1 cellular context compared by ENCODE assay signal in the genomic region with DNA sequence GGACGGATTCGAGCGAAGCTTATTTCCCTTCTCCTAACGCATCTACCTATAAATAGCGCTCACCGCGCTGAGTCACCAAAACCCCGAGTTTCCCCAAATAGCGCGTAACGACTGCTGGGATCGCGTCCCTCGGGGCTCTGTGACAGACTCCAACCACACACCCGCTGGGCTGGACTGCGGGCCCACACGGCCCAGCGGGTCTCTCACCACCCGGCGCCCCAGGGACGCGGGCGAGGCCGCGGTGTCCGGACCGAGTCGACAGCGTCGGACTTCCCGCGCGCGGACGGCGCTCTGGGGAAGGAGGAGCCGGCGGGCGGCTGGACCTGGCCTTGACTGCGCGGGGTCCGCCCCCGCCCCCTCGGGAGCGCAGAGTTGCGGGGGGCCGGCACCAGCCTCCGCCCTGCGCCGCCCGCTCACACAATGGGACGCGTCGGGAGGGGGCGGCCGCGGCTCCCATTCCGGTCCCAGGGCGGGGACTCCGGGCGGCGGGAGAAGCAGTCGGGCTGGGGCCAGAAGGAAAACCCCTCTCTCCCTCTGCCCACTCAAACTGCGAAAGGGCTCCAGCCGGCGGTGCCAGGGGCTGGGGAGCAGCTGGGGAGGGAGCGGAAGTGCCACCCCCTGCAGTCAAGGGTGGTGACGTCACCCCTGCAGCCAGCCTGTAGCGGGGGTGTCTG.
TF ChIP-seq lines count a peak whose summit lies in the region.

No MANE protein-coding gene starts in this region.

TF ChIP-seq in K562, 482 proteins besides CTCF, POLR2A, EP300 and RAD21 (continued from another document and continues in another):
- 0 out of 2 replicates have a peak, but pooled peaks have one; percentile 36 for TF ChIP-seq ZNF197 (CRISPR knock-in tag; IDR thresholded peaks at IDR 0.05; ENCODE audit: low read depth)
- TF ChIP-seq C11orf30 (IDR thresholded peaks at IDR 0.05; ENCODE audit: low read depth) = peak; percentile 79
- peak; percentile 31 for TF ChIP-seq TAF9B (IDR thresholded peaks at IDR 0.05; ENCODE audit: partially characterized antibody)
- peak in 1 of 2 experiments; percentile 35; a peak in 1 of 4 replicates for TF ChIP-seq SRF (CRISPR knock-in tag; IDR thresholded peaks at IDR 0.05)
- TF ChIP-seq MAFK (IDR thresholded peaks at IDR 0.05; ENCODE audit: low read length) = peak; percentile 44; the same call in 1 of the 2 replicates
- TF ChIP-seq, protein P1, sequence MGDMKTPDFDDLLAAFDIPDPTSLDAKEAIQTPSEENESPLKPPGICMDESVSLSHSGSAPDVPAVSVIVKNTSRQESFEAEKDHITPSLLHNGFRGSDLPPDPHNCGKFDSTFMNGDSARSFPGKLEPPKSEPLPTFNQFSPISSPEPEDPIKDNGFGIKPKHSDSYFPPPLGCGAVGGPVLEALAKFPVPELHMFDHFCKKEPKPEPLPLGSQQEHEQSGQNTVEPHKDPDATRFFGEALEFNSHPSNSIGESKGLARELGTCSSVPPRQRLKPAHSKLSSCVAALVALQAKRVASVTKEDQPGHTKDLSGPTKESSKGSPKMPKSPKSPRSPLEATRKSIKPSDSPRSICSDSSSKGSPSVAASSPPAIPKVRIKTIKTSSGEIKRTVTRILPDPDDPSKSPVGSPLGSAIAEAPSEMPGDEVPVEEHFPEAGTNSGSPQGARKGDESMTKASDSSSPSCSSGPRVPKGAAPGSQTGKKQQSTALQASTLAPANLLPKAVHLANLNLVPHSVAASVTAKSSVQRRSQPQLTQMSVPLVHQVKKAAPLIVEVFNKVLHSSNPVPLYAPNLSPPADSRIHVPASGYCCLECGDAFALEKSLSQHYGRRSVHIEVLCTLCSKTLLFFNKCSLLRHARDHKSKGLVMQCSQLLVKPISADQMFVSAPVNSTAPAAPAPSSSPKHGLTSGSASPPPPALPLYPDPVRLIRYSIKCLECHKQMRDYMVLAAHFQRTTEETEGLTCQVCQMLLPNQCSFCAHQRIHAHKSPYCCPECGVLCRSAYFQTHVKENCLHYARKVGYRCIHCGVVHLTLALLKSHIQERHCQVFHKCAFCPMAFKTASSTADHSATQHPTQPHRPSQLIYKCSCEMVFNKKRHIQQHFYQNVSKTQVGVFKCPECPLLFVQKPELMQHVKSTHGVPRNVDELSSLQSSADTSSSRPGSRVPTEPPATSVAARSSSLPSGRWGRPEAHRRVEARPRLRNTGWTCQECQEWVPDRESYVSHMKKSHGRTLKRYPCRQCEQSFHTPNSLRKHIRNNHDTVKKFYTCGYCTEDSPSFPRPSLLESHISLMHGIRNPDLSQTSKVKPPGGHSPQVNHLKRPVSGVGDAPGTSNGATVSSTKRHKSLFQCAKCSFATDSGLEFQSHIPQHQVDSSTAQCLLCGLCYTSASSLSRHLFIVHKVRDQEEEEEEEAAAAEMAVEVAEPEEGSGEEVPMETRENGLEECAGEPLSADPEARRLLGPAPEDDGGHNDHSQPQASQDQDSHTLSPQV (IDR thresholded peaks at IDR 0.05) = 0 out of 2 replicates have a peak, but pooled peaks have one; percentile 51
- TF ChIP-seq, protein P2, sequence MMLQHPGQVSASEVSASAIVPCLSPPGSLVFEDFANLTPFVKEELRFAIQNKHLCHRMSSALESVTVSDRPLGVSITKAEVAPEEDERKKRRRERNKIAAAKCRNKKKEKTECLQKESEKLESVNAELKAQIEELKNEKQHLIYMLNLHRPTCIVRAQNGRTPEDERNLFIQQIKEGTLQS (IDR thresholded peaks at IDR 0.05) = peak; percentile 99
- TF ChIP-seq, protein P2 (CRISPR knock-in tag; conservative IDR thresholded peaks at IDR 0.05) = peak; percentile 93
- peak; percentile 52; the same call in 1 of the 2 replicates for TF ChIP-seq PHF8 (IDR thresholded peaks at IDR 0.05; ENCODE audit: borderline replicate concordance, low read length)
- peak; percentile 72 for TF ChIP-seq RAD51 (IDR thresholded peaks at IDR 0.05; ENCODE audit: borderline replicate concordance, low read depth)
- TF ChIP-seq, protein P3, sequence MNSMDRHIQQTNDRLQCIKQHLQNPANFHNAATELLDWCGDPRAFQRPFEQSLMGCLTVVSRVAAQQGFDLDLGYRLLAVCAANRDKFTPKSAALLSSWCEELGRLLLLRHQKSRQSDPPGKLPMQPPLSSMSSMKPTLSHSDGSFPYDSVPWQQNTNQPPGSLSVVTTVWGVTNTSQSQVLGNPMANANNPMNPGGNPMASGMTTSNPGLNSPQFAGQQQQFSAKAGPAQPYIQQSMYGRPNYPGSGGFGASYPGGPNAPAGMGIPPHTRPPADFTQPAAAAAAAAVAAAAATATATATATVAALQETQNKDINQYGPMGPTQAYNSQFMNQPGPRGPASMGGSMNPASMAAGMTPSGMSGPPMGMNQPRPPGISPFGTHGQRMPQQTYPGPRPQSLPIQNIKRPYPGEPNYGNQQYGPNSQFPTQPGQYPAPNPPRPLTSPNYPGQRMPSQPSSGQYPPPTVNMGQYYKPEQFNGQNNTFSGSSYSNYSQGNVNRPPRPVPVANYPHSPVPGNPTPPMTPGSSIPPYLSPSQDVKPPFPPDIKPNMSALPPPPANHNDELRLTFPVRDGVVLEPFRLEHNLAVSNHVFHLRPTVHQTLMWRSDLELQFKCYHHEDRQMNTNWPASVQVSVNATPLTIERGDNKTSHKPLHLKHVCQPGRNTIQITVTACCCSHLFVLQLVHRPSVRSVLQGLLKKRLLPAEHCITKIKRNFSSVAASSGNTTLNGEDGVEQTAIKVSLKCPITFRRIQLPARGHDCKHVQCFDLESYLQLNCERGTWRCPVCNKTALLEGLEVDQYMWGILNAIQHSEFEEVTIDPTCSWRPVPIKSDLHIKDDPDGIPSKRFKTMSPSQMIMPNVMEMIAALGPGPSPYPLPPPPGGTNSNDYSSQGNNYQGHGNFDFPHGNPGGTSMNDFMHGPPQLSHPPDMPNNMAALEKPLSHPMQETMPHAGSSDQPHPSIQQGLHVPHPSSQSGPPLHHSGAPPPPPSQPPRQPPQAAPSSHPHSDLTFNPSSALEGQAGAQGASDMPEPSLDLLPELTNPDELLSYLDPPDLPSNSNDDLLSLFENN (IDR thresholded peaks at IDR 0.05; ENCODE audit: low read depth in 2 of 2, low read length in 2 of 2) = peak in 1 of 2 experiments; percentile 42; a peak in 1 of 4 replicates
- TF ChIP-seq POLR2H (tag; IDR thresholded peaks at IDR 0.05; ENCODE audit: low read depth) = peak; percentile 70
- TF ChIP-seq, protein P4, sequence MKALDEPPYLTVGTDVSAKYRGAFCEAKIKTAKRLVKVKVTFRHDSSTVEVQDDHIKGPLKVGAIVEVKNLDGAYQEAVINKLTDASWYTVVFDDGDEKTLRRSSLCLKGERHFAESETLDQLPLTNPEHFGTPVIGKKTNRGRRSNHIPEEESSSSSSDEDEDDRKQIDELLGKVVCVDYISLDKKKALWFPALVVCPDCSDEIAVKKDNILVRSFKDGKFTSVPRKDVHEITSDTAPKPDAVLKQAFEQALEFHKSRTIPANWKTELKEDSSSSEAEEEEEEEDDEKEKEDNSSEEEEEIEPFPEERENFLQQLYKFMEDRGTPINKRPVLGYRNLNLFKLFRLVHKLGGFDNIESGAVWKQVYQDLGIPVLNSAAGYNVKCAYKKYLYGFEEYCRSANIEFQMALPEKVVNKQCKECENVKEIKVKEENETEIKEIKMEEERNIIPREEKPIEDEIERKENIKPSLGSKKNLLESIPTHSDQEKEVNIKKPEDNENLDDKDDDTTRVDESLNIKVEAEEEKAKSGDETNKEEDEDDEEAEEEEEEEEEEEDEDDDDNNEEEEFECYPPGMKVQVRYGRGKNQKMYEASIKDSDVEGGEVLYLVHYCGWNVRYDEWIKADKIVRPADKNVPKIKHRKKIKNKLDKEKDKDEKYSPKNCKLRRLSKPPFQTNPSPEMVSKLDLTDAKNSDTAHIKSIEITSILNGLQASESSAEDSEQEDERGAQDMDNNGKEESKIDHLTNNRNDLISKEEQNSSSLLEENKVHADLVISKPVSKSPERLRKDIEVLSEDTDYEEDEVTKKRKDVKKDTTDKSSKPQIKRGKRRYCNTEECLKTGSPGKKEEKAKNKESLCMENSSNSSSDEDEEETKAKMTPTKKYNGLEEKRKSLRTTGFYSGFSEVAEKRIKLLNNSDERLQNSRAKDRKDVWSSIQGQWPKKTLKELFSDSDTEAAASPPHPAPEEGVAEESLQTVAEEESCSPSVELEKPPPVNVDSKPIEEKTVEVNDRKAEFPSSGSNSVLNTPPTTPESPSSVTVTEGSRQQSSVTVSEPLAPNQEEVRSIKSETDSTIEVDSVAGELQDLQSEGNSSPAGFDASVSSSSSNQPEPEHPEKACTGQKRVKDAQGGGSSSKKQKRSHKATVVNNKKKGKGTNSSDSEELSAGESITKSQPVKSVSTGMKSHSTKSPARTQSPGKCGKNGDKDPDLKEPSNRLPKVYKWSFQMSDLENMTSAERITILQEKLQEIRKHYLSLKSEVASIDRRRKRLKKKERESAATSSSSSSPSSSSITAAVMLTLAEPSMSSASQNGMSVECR (CRISPR knock-in tag; IDR thresholded peaks at IDR 0.05) = peak; percentile 73
- TF ChIP-seq ZNF324 (CRISPR knock-in tag; IDR thresholded peaks at IDR 0.05) = no peak
- 0 out of 2 replicates have a peak, but pooled peaks have one; percentile 18 for TF ChIP-seq ZNF76 (CRISPR knock-in tag; IDR thresholded peaks at IDR 0.05; ENCODE audit: borderline replicate concordance)
- TF ChIP-seq FOXA3 (CRISPR knock-in tag; conservative IDR thresholded peaks at IDR 0.05 in 1 of 2, IDR thresholded peaks at IDR 0.05 in 1 of 2) = 0 out of 4 replicates have a peak, but pooled peaks of 1 of the 2 experiments have one; percentile 57
- TF ChIP-seq FUS (optimal IDR thresholded peaks at IDR 0.05; ENCODE audit: low read depth, low read length) = peak; percentile 36
- TF ChIP-seq NONO (IDR thresholded peaks at IDR 0.05; ENCODE audit: low read depth in 2 of 2, low read length in 1 of 2) = peak; percentile 58 to 78; a peak in 2 of 4 replicates
- TF ChIP-seq, protein P5, sequence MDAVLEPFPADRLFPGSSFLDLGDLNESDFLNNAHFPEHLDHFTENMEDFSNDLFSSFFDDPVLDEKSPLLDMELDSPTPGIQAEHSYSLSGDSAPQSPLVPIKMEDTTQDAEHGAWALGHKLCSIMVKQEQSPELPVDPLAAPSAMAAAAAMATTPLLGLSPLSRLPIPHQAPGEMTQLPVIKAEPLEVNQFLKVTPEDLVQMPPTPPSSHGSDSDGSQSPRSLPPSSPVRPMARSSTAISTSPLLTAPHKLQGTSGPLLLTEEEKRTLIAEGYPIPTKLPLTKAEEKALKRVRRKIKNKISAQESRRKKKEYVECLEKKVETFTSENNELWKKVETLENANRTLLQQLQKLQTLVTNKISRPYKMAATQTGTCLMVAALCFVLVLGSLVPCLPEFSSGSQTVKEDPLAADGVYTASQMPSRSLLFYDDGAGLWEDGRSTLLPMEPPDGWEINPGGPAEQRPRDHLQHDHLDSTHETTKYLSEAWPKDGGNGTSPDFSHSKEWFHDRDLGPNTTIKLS (IDR thresholded peaks at IDR 0.05; ENCODE audit: borderline replicate concordance, low read depth) = peak; percentile 48; the same call in 1 of the 2 replicates
- peak; percentile 77 for TF ChIP-seq ZFX (CRISPR knock-in tag; IDR thresholded peaks at IDR 0.05)
- TF ChIP-seq, protein P6, sequence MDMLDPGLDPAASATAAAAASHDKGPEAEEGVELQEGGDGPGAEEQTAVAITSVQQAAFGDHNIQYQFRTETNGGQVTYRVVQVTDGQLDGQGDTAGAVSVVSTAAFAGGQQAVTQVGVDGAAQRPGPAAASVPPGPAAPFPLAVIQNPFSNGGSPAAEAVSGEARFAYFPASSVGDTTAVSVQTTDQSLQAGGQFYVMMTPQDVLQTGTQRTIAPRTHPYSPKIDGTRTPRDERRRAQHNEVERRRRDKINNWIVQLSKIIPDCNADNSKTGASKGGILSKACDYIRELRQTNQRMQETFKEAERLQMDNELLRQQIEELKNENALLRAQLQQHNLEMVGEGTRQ (CRISPR knock-in tag; IDR thresholded peaks at IDR 0.05) = peak; percentile 82
- peak; percentile 95 for TF ChIP-seq MEF2A (IDR thresholded peaks at IDR 0.05; ENCODE audit: control insufficient read depth, low read depth, low read length)
- TF ChIP-seq, protein P7, sequence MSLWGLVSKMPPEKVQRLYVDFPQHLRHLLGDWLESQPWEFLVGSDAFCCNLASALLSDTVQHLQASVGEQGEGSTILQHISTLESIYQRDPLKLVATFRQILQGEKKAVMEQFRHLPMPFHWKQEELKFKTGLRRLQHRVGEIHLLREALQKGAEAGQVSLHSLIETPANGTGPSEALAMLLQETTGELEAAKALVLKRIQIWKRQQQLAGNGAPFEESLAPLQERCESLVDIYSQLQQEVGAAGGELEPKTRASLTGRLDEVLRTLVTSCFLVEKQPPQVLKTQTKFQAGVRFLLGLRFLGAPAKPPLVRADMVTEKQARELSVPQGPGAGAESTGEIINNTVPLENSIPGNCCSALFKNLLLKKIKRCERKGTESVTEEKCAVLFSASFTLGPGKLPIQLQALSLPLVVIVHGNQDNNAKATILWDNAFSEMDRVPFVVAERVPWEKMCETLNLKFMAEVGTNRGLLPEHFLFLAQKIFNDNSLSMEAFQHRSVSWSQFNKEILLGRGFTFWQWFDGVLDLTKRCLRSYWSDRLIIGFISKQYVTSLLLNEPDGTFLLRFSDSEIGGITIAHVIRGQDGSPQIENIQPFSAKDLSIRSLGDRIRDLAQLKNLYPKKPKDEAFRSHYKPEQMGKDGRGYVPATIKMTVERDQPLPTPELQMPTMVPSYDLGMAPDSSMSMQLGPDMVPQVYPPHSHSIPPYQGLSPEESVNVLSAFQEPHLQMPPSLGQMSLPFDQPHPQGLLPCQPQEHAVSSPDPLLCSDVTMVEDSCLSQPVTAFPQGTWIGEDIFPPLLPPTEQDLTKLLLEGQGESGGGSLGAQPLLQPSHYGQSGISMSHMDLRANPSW (CRISPR knock-in tag; IDR thresholded peaks at IDR 0.05) = no peak
- peak; percentile 4 for TF ChIP-seq NEUROD1 (IDR thresholded peaks at IDR 0.05; ENCODE audit: borderline replicate concordance, low read depth, low read length, partially characterized antibody)
- TF ChIP-seq MYNN (IDR thresholded peaks at IDR 0.05) = peak; percentile 90
- TF ChIP-seq MYNN (CRISPR knock-in tag; IDR thresholded peaks at IDR 0.05) = no peak
- peak; percentile 56 for TF ChIP-seq POLR2AphosphoS2 (IDR thresholded peaks at IDR 0.05; ENCODE audit: low read length)
- TF ChIP-seq MEF2D (tag; conservative IDR thresholded peaks at IDR 0.05; ENCODE audit: low read depth) = peak; percentile 96
- TF ChIP-seq, protein P8, sequence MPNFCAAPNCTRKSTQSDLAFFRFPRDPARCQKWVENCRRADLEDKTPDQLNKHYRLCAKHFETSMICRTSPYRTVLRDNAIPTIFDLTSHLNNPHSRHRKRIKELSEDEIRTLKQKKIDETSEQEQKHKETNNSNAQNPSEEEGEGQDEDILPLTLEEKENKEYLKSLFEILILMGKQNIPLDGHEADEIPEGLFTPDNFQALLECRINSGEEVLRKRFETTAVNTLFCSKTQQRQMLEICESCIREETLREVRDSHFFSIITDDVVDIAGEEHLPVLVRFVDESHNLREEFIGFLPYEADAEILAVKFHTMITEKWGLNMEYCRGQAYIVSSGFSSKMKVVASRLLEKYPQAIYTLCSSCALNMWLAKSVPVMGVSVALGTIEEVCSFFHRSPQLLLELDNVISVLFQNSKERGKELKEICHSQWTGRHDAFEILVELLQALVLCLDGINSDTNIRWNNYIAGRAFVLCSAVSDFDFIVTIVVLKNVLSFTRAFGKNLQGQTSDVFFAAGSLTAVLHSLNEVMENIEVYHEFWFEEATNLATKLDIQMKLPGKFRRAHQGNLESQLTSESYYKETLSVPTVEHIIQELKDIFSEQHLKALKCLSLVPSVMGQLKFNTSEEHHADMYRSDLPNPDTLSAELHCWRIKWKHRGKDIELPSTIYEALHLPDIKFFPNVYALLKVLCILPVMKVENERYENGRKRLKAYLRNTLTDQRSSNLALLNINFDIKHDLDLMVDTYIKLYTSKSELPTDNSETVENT (CRISPR knock-in tag; IDR thresholded peaks at IDR 0.05) = peak; percentile 36; the same call in 1 of the 2 replicates
- no peak for TF ChIP-seq MBD2 (IDR thresholded peaks at IDR 0.05; ENCODE audit: borderline replicate concordance, low read depth)
- 0 out of 2 replicates have a peak, but pooled peaks have one; percentile 19 for TF ChIP-seq ZNF431 (CRISPR knock-in tag; IDR thresholded peaks at IDR 0.05)
- TF ChIP-seq BHLHE40 (IDR thresholded peaks at IDR 0.05; ENCODE audit: low read length) = 0 out of 2 replicates have a peak, but pooled peaks have one; percentile 7
